Comparison of ENCODE assay signal across 8 cellular contexts in the genomic region with DNA sequence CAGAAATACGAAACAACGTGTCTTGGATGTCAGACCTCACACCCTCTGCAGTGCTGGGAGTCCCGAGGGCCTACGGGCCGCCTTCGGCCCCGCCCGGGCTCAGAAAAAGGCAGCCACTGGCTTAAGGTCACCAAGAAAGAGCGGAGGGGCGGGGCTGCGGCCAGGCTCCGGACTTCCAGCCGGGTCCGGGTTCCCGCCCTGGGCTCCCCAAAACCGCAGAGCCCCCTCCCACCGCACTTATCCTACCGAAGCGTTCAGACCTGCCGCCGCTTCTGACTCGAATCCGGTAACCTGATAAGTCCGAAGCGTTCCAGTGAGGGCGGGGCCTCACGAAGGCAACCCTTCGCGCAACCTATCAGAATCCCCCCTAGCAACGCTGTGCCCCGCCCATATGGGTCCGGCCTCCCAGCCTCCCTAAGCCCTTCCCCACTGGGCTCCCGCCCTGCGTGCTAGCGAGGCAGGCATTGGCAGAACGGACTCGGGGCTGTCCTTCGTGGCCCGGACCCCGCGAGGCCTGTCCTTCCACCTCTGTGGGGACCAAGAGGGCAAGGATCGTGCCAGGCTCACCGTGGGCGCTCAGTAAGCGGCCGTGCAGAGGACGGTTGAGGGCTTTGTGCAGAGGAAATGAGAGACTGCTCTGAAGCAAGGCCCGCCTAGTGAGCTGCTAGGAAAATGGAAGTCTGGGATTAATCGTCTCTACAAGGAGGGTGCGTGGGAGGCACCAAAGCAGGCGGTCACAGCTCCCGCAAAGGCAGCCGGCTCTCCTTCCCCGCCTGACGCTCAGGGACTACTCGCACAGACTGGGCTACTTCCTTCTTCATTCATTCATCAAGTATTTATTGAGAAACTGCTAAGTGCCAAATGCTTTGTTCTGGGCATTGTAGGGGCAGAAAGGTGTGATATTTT.
DNase-seq lines count a peak whose midpoint lies in the region; ATAC-seq and TF ChIP-seq lines count a peak whose summit lies in the region.

TSS of gene NAGA (minus strand) at position 296 of the 906 bp plus-strand sequence. CDS start 515 bp downstream, outside the sequence.

- H3K4me3 ChIP-seq in GM08714 (ENCODE audit: low read length), result peak within 1 kb of the TSS; percentile 58; the same call in 1 of the 2 replicates

- H3K27ac ChIP-seq in substantia nigra (ENCODE audit: low read depth, low read length, poor library complexity, severe bottlenecking), result peak within 1 kb of the TSS; percentile 93

- ATAC-seq in HG02610 (IDR thresholded peaks at IDR 0.05; ENCODE audit: unreplicated experiment), result peak; percentile 87
- peak; percentile 99 for ATAC-seq in SK-N-SH treated with all-trans-retinoic acid at 6 μM for 48 hours

- DNase-seq in NCI-H1092 treated with DMSO at 0.1 percent for 48 hours (lab: John Stamatoyannopoulos, UW) (peak; percentile 96), germinal center (ENCODE audit: low spot score) (peak; percentile 94), non-pigmented ciliary epithelial cell (ENCODE audit: low read depth) (peak; percentile 88), substantia nigra (lab: John Stamatoyannopoulos, UW) (peak; percentile 57 to 97 (median 86))
- DNase-seq in activated naive CD4-positive, alpha-beta T cell treated with anti-CD3 and anti-CD28 coated beads, Interleukin-2, amount 50 U/mL, for 16 hours, result peak; percentile 92

TF ChIP-seq in SK-N-SH treated with all-trans-retinoic acid at 6 μM for 48 hours, 23 proteins besides CTCF, POLR2A, EP300 and RAD21:
- TF ChIP-seq ZNF8 (CRISPR knock-in tag; IDR thresholded peaks at IDR 0.05) (no peak), OSR1 (CRISPR knock-in tag; IDR thresholded peaks at IDR 0.05) (no peak), ZNF70 (CRISPR knock-in tag; IDR thresholded peaks at IDR 0.05) (no peak), CSDC2 (CRISPR knock-in tag; IDR thresholded peaks at IDR 0.05) (no peak)
- TF ChIP-seq, protein P1, sequence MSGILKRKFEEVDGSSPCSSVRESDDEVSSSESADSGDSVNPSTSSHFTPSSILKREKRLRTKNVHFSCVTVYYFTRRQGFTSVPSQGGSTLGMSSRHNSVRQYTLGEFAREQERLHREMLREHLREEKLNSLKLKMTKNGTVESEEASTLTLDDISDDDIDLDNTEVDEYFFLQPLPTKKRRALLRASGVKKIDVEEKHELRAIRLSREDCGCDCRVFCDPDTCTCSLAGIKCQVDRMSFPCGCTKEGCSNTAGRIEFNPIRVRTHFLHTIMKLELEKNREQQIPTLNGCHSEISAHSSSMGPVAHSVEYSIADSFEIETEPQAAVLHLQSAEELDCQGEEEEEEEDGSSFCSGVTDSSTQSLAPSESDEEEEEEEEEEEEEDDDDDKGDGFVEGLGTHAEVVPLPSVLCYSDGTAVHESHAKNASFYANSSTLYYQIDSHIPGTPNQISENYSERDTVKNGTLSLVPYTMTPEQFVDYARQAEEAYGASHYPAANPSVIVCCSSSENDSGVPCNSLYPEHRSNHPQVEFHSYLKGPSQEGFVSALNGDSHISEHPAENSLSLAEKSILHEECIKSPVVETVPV (CRISPR knock-in tag; IDR thresholded peaks at IDR 0.05), result no peak

Comparison
In these comparisons a context has a peak if more than half of its experiments do, and no peak if none do; other contexts are left out.
1. Peak in every context shown above with its lines: DNase-seq, ATAC-seq, H3K4me3 ChIP-seq and H3K27ac ChIP-seq.